ENCODE assay signal across 10 cellular contexts in genomic region chr5:176658817-176659216, GRCh38. TPM values are rescaled to one million over a fixed set of nuclear protein-coding genes. Genes with fewer than 3 reads are reported as not detected.
A peak's percentile ranks its signal among the peaks of the same experiment; 100 is the strongest.
DNase-seq lines count a peak whose midpoint lies in the region; ATAC-seq and FAIRE-seq lines count a peak whose summit lies in the region.
"Had no signal": no experiment of that assay in that cellular context is flagged by ENCODE, and none has a peak within 500 bp of the region (broad histone marks: within the 10 kb centered on the region; RNA-seq: fewer than 3 reads in every experiment).

No MANE protein-coding gene starts in this region.

- no peak for FAIRE-seq in HTR-8/SVneo (lab: Jason Lieb, UNC)

- DNase-seq in A172 (ENCODE audit: low spot score) (peak; percentile 49), UCSD-AML1 (lab: John Stamatoyannopoulos, UW; ENCODE audit: unreplicated experiment) (peak; percentile 24), kidney glomerular epithelial cell (lab: John Stamatoyannopoulos, UW) (peak; percentile 0), SKM-1 (lab: John Stamatoyannopoulos, UW; ENCODE audit: unreplicated experiment) (no peak), HTR-8/SVneo (ENCODE audit: insufficient read length, low spot score) (no peak)
- DNase-seq in stimulated activated CD4-positive, alpha-beta T cell treated with anti-CD3 and anti-CD28 coated beads, Interleukin-12 subunit alpha, Interleukin-12 subunit beta, amount 100 ng/mL, for 4 hours: no peak

- ATAC-seq in GM21515 (IDR thresholded peaks at IDR 0.05; ENCODE audit: unreplicated experiment) (peak; percentile 46), HG03571 (IDR thresholded peaks at IDR 0.05; ENCODE audit: unreplicated experiment) (no peak)

RNA-seq across cellular contexts. Expression of gene TSPAN17, which starts 11.5 kb away (rescaled TPM):
- 54.9 and 67.7 TPM in 2 replicates for total RNA-seq in A172 (2014; rRNA removed; shearing (Covaris generic))

RNA-seq across cellular contexts. Expression of gene EIF4E1B, which starts 28.3 kb away (rescaled TPM):
- not detected in 2 replicates for total RNA-seq in A172 (2014; rRNA removed; shearing (Covaris generic))
- total RNA-seq: SJCRH30, subcutaneous adipose tissue had no signal

RNA-seq across cellular contexts. Expression of gene SNCB, which starts 28.5 kb away (rescaled TPM):
- total RNA-seq in A172 (2014; rRNA removed; shearing (Covaris generic)): 0.10 TPM in 1 of 2 replicates, not detected in the other
- total RNA-seq: SJCRH30, subcutaneous adipose tissue had no signal

RNA-seq across cellular contexts. Expression of gene GPRIN1, which starts 48.9 kb away (rescaled TPM):
- total RNA-seq in A172 (2014; rRNA removed; shearing (Covaris generic)): 20.3 and 24.6 TPM in 2 replicates

Comparison
In these comparisons a context has a peak if more than half of its experiments do, and no peak if none do; other contexts are left out.
1. DNase-seq: peak in A172 (single experiment), UCSD-AML1 (single experiment) and kidney glomerular epithelial cell (single experiment); none in stimulated activated CD4-positive, alpha-beta T cell treated with anti-CD3 and anti-CD28 coated beads, Interleukin-12 subunit alpha, Interleukin-12 subunit beta, amount 100 ng/mL, for 4 hours (single experiment), SKM-1 (single experiment) and HTR-8/SVneo (single experiment).